Comparison of ENCODE assay signal across 27 cellular contexts in the genomic region with DNA sequence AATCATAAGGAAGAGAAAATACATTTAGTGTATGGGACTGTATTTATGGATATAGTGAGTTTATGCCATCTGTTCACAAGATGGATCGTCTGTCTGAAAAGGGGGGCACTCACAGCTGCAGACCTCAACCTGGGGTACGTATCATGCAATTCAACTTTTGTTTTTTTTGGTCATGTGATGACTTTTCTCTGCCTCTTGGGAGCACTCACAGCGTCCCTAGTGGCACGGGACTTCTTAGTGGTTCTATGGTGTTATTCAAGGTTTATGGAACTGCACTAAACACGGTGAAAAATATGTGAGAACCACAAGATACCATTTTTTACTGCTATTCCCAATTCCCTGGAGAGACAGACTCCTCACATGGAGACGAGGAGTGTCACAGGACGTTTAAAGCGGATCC.
DNase-seq lines count a peak whose midpoint lies in the region; ATAC-seq, FAIRE-seq and TF ChIP-seq lines count a peak whose summit lies in the region.
"Had no signal": no experiment of that assay in that cellular context is flagged by ENCODE, and none has a peak within 500 bp of the region (broad histone marks: within the 10 kb centered on the region; RNA-seq: fewer than 3 reads in every experiment).

No MANE protein-coding gene starts in this region.

- no peak overlapping the region for H3K27ac ChIP-seq in DOHH2 (ENCODE audit: low read depth, low read length)
- H3K27ac ChIP-seq: colonic mucosa, parathyroid adenoma, SJCRH30, testis, VCaP had no signal

- no peaks in the 10 kb centered on the region for H3K9me3 ChIP-seq in DOHH2 (ENCODE audit: control insufficient read depth, insufficient read depth, low read length)
- H3K9me3 ChIP-seq: colonic mucosa, SJCRH30, testis had no signal

- peak; percentile 54 for TF ChIP-seq CTCF in DOHH2 (IDR thresholded peaks at IDR 0.05; ENCODE audit: low read depth, low read length, poor library complexity, severe bottlenecking)
- TF ChIP-seq CTCF in GM12874 (IDR thresholded peaks at IDR 0.05; ENCODE audit: insufficient read depth, low read depth, low read length), result 0 out of 2 replicates have a peak, but pooled peaks have one; percentile 17
- TF ChIP-seq CTCF in epithelial cell of esophagus (IDR thresholded peaks at IDR 0.05; ENCODE audit: insufficient read depth, low read depth, low read length, missing control alignments), result peak; percentile 8
- TF ChIP-seq CTCF in D721Med (IDR thresholded peaks at IDR 0.05; ENCODE audit: insufficient read depth, missing control alignments), result no peak
- TF ChIP-seq CTCF in foreskin fibroblast (IDR thresholded peaks at IDR 0.05; ENCODE audit: low read depth, low read length), result no peak

- DNase-seq in NCI-H2171 treated with DMSO at 0.1 percent for 48 hours (lab: John Stamatoyannopoulos, UW) (peak; percentile 89), epithelial cell of esophagus (ENCODE audit: low read depth) (no peak), D721Med (ENCODE audit: insufficient read length, low spot score) (no peak), dermis blood vessel endothelial cell (no peak), foreskin fibroblast (no peak)
- DNase-seq: activated CD4-positive, alpha-beta T cell treated with anti-CD3 and anti-CD28 coated beads for 4 hours; colonic mucosa; DND-41; effector memory CD4-positive, alpha-beta T cell; erythroblast; left ventricle myocardium superior; mesendoderm; NCI-H1092; NCI-H1694; NCI-H526 treated with DMSO at 0.1 percent for 48 hours; retina; SJCRH30; stimulated activated naive CD8-positive, alpha-beta T cell treated with anti-CD3 and anti-CD28 coated beads, Interleukin-15, Interleukin-2, amounts not matched to agents 100 U/mL and 50 U/mL, for 24 hours; T1000; testis had no signal

- no peak overlapping the region for H3K4me2 ChIP-seq in DOHH2 (ENCODE audit: low read length)
- H3K4me2 ChIP-seq: smooth muscle cell had no signal

- ATAC-seq in GM19324 (IDR thresholded peaks at IDR 0.05; ENCODE audit: low FRiP score, unreplicated experiment), result no peak
- ATAC-seq: left ventricle myocardium superior; stimulated activated naive CD8-positive, alpha-beta T cell treated with anti-CD3 and anti-CD28 coated beads, Interleukin-15, Interleukin-2, amounts not matched to agents 100 U/mL and 50 U/mL, for 24 hours had no signal

- H3K9me2 ChIP-seq in DOHH2 (replicated peaks; ENCODE audit: control insufficient read depth, low read length), result no peaks in the 10 kb centered on the region

- no peaks in the 10 kb centered on the region for H4K20me1 ChIP-seq in DOHH2 (ENCODE audit: control insufficient read depth, insufficient read depth, low read depth, low read length)

- H3K4me1 ChIP-seq in DOHH2 (ENCODE audit: control insufficient read depth, low read length), result peaks cover 30% of the 10 kb centered on the region
- H3K4me1 ChIP-seq: colonic mucosa, parathyroid adenoma, SJCRH30, testis had no signal

- no peaks in the 10 kb centered on the region for H3K27me3 ChIP-seq in DOHH2 (ENCODE audit: control insufficient read depth, low read length)
- H3K27me3 ChIP-seq: colonic mucosa, testis had no signal

- no peak for FAIRE-seq in D721Med (lab: Jason Lieb, UNC)
- FAIRE-seq: bronchial epithelial cell had no signal

- no peaks in the 10 kb centered on the region for H3K36me3 ChIP-seq in DOHH2 (ENCODE audit: control insufficient read depth, low read length)
- H3K36me3 ChIP-seq: colonic mucosa, SJCRH30 had no signal

- no peaks in the 10 kb centered on the region for H3K79me2 ChIP-seq in DOHH2 (ENCODE audit: control insufficient read depth, low read length)
- H3K79me2 ChIP-seq: parathyroid adenoma had no signal

- no peak overlapping the region for H3K4me3 ChIP-seq in DOHH2 (ENCODE audit: low read length)
- H3K4me3 ChIP-seq in epithelial cell of esophagus (ENCODE audit: low read length), result no peak overlapping the region
- H3K4me3 ChIP-seq in foreskin fibroblast (ENCODE audit: low read depth in 1 of 2, low read length in 2 of 2), result no peak overlapping the region
- H3K4me3 ChIP-seq: colonic mucosa, SJCRH30, smooth muscle cell, testis had no signal

- no peaks in the 10 kb centered on the region for H3F3A ChIP-seq in DOHH2 (ENCODE audit: control insufficient read depth, insufficient read depth)

Comparison
In these comparisons a context has a peak if more than half of its experiments do, and no peak if none do; other contexts are left out.
1. CTCF ChIP-seq: peak in DOHH2 (single experiment), GM12874 (single experiment) and epithelial cell of esophagus (single experiment); none in D721Med (single experiment) and foreskin fibroblast (single experiment).